ENCODE assay signal across 10 cellular contexts in the genomic region with DNA sequence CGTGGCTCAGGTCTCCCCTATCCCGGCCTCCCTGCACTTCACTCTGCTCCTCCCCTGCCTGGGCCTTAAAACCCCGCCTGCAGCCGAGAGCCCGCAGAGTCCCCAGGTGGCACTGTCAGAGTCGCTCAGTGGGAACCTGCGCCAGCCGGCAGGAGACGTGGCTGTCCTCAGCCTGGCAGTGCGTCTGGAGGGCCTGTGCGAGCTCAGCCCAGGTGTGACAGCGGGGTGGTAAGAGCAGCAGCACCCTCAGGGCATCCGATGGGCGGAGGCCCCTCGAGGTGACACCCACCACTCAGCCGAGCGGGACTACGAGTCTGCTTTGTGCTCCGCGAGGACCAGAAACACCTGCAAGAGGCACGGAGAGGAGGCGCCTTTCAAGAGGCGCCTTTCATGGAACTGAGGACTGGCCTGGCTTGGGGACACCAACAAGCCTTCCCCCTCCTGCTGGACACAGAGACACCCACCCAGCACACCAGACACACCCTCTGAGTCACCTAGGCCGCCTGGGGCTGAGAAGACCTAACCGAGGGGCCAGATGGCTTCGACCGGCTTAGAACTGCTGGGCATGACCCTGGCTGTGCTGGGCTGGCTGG. TPM values are rescaled to one million over a fixed set of nuclear protein-coding genes. Genes with fewer than 3 reads are reported as not detected.
DNase-seq lines count a peak whose midpoint lies in the region; ATAC-seq, FAIRE-seq and TF ChIP-seq lines count a peak whose summit lies in the region.
"Had no signal": no experiment of that assay in that cellular context is flagged by ENCODE, and none has a peak within 500 bp of the region (broad histone marks: within the 10 kb centered on the region; RNA-seq: fewer than 3 reads in every experiment).

A gene with protein sequence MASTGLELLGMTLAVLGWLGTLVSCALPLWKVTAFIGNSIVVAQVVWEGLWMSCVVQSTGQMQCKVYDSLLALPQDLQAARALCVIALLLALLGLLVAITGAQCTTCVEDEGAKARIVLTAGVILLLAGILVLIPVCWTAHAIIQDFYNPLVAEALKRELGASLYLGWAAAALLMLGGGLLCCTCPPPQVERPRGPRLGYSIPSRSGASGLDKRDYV (plus strand): TSS at position 96 of the 593 bp plus-strand sequence. CDS start 440 bp downstream, at position 536.

- TF ChIP-seq POLR2A in A549 (IDR thresholded peaks at IDR 0.05; ENCODE audit: low read length), result no peak
- peak in 1 of 2 donors; percentile 37 for TF ChIP-seq POLR2A in Peyer's patch (IDR thresholded peaks at IDR 0.05)
- no peak for TF ChIP-seq POLR2A in HepG2 (IDR thresholded peaks at IDR 0.05; ENCODE audit: insufficient read depth in 1 of 2, low read depth in 2 of 2, low read length in 2 of 2)

- H3K79me2 ChIP-seq in HepG2 (ENCODE audit: insufficient read depth, low read length), result no peaks in the 10 kb centered on the region

- POLR2A ChIA-PET in A549 (lab: Yijun Ruan, JAX), result interaction anchor here (3.7 kb wide), 1 partner anchor 8 kb away, joined by 31 read pairs; a partner anchor contains a TSS
- POLR2A ChIA-PET in HepG2 (lab: Yijun Ruan, JAX), result interaction anchor here (0.8 to 14.2 kb wide), 2 partner anchors 9 to 10 kb away, joined by 3 to 750 read pairs; a partner anchor contains a TSS

- FAIRE-seq in A549 (lab: Jason Lieb, UNC) (no peak), HepG2 (lab: Jason Lieb, UNC) (no peak), kidney (lab: Jason Lieb, UNC) (no peak)
- FAIRE-seq: GM18507 had no signal

- H3K27me3 ChIP-seq in HUES48 (ENCODE audit: control insufficient read depth, insufficient read depth, low read length), result 0 out of 2 replicates have a peak, but pooled peaks cover 7% of the 10 kb centered on the region
- H3K27me3 ChIP-seq in Peyer's patch, result no peaks in the 10 kb centered on the region
- peaks cover 7 to 22% of the 10 kb centered on the region in 2 experiments; a peak in 4 of 5 replicates for H3K27me3 ChIP-seq in HepG2 (ENCODE audit: control insufficient read depth in 1 of 2, insufficient read depth in 2 of 2, low read length in 2 of 2)

- H3K9me3 ChIP-seq in A549, result no peaks in the 10 kb centered on the region
- H3K9me3 ChIP-seq in HUES48 (ENCODE audit: control insufficient read depth, insufficient read depth, low read length), result no peaks in the 10 kb centered on the region
- no peaks in the 10 kb centered on the region for H3K9me3 ChIP-seq in Peyer's patch
- no peaks in the 10 kb centered on the region for H3K9me3 ChIP-seq in HepG2 (ENCODE audit: low read length)
- H3K9me3 ChIP-seq in kidney (ENCODE audit: control insufficient read depth in 1 of 2, low read length in 2 of 2), result no peaks in the 10 kb centered on the region
- H3K9me3 ChIP-seq: SJCRH30 had no signal

- TF ChIP-seq RAD21 in A549 (conservative IDR thresholded peaks at IDR 0.05 in 1 of 2, IDR thresholded peaks at IDR 0.05 in 1 of 2) (no peak), HepG2 (CRISPR knock-in tag; IDR thresholded peaks at IDR 0.05) (no peak)

- in situ Hi-C loops in HepG2 (cut with HindIII; ENCODE audit: extremely low pct_ligation_motif_present, low pct_unique_long_range_greater_than_20kb), result no loop called here

- no peaks in the 10 kb centered on the region for H4K20me1 ChIP-seq in HepG2 (ENCODE audit: insufficient read depth, low read length)

- H3K27ac ChIP-seq in A549 (peak within 1 kb of the TSS in 1 of 2 experiments; percentile 58; a peak in 3 of 6 replicates), HUES48 (ENCODE audit: low read depth, low read length) (peak within 1 kb of the TSS; percentile 44), Peyer's patch (no peak within 1 kb of the TSS), HepG2 (ENCODE audit: extremely low read length, insufficient read depth, low read length) (no peak within 1 kb of the TSS), kidney (ENCODE audit: low read depth in 2 of 2, low read length in 2 of 2) (no peak within 1 kb of the TSS)
- H3K27ac ChIP-seq: SJCRH30 had no signal

- H3K4me3 ChIP-seq in A549 (no peak within 1 kb of the TSS), HUES48 (ENCODE audit: low read depth, low read length) (peak within 1 kb of the TSS; percentile 51), Peyer's patch (no peak within 1 kb of the TSS), HepG2 (replicated peaks in 1 of 3; ENCODE audit: insufficient read depth in 1 of 3, low read depth in 2 of 3, low read length in 3 of 3) (peak within 1 kb of the TSS; percentile 16 to 40 (median 29); a peak in 3 of 6 replicates), kidney (ENCODE audit: low read length in 2 of 2) (no peak within 1 kb of the TSS)
- H3K4me3 ChIP-seq: SJCRH30 had no signal

- 73% methylated on average over 17 of the region's 27 CpGs for WGBS in A549 (ENCODE audit: missing lambda C conversion rate)
- 12% methylated on average over 11 of the region's 27 CpGs for WGBS in HepG2 (ENCODE audit: low lambda C conversion rate)

- peaks cover 17% of the 10 kb centered on the region for H3K36me3 ChIP-seq in HUES48 (ENCODE audit: control insufficient read depth, insufficient read depth, low read length)
- H3K36me3 ChIP-seq in Peyer's patch, result no peaks in the 10 kb centered on the region
- no peaks in the 10 kb centered on the region for H3K36me3 ChIP-seq in HepG2 (replicated peaks in 1 of 2; ENCODE audit: control insufficient read depth in 1 of 2, insufficient read depth in 2 of 2, low read length in 2 of 2)
- no peaks in the 10 kb centered on the region for H3K36me3 ChIP-seq in kidney (ENCODE audit: control insufficient read depth in 1 of 2, insufficient read depth in 2 of 2, low read length in 2 of 2)
- H3K36me3 ChIP-seq: SJCRH30 had no signal

- no TSS peak for BruUV-seq in HepG2 (replicated peaks; lab: Mats Ljungman, UMichigan)

- H3K4me1 ChIP-seq in A549, result peaks cover 15% of the 10 kb centered on the region
- H3K4me1 ChIP-seq in HUES48 (ENCODE audit: control insufficient read depth, insufficient read depth, low read length), result peaks cover 66% of the 10 kb centered on the region
- peaks cover 3 to 10% (median 7%) of the 10 kb centered on the region in 4 donors for H3K4me1 ChIP-seq in Peyer's patch
- peaks cover 98% of the 10 kb centered on the region for H3K4me1 ChIP-seq in HepG2 (ENCODE audit: insufficient read depth, low read length)
- H3K4me1 ChIP-seq in kidney (ENCODE audit: control insufficient read depth in 1 of 2, insufficient read depth in 1 of 2, low read depth in 1 of 2, low read length in 2 of 2), result peaks cover 0 to under 1% of the 10 kb centered on the region in 2 donors

- intact Hi-C loops in HepG2 (cut with micrococcal nuclease; ENCODE audit: unreplicated experiment) (no loop called here), kidney (cut with DNase I) (no loop called here)

- H3K4me2 ChIP-seq in A549, result peak within 1 kb of the TSS; percentile 36; the same call in 2 of the 3 replicates
- H3K4me2 ChIP-seq in HepG2 (ENCODE audit: low read depth, low read length), result peak within 1 kb of the TSS; percentile 55

- DNase-seq in A549 (ENCODE audit: low read depth in 1 of 2, low spot score in 1 of 2) (no peak), Peyer's patch (peak in 2 of 3 donors; percentile 62 to 69), HepG2 (ENCODE audit: low spot score) (no peak), kidney (no peak), OCI-M1 (lab: John Stamatoyannopoulos, UW) (no peak), cerebellar cortex (ENCODE audit: low spot score) (no peak)
- DNase-seq in stimulated activated CD4-positive, alpha-beta T cell treated with anti-CD3 and anti-CD28 coated beads, Interleukin-2, amount 100 ng/mL, for 24 hours, result no peak
- DNase-seq: SJCRH30 had no signal

- TF ChIP-seq CTCF in A549 (IDR thresholded peaks at IDR 0.05) (no peak), Peyer's patch (IDR thresholded peaks at IDR 0.05) (peak in 1 of 6 experiments; percentile 4), HepG2 (CRISPR knock-in tag; IDR thresholded peaks at IDR 0.05) (no peak), kidney (IDR thresholded peaks at IDR 0.05; ENCODE audit: borderline replicate concordance, extremely low read depth, insufficient read depth) (no peak)

- no peak within 1 kb of the TSS for H2AFZ ChIP-seq in HepG2 (ENCODE audit: low read length)

- CTCF ChIA-PET in A549 (lab: Yijun Ruan, JAX) (interaction anchor here (13.6 to 14.8 kb wide), 2 partner anchors 8 to 17 kb away, joined by 112 to 214 read pairs; a partner anchor contains a TSS), HepG2 (lab: Yijun Ruan, JAX; ENCODE audit: low intra/inter-chr PET ratio, low total read pairs) (no interaction called here)

- no peak within 1 kb of the TSS for H3K9ac ChIP-seq in HUES48 (ENCODE audit: low read depth, low read length)
- H3K9ac ChIP-seq in HepG2 (ENCODE audit: insufficient read depth, low read depth, low read length), result no peak within 1 kb of the TSS
- no peak within 1 kb of the TSS for H3K9ac ChIP-seq in kidney (ENCODE audit: low read length in 2 of 2)

- TF ChIP-seq EP300 in A549 (IDR thresholded peaks at IDR 0.05), result no peak
- TF ChIP-seq EP300 in HepG2 (IDR thresholded peaks at IDR 0.05; ENCODE audit: low read depth in 2 of 2, low read length in 2 of 2), result no peak
- TF ChIP-seq EP300 in HepG2 (CRISPR knock-in tag; IDR thresholded peaks at IDR 0.05; ENCODE audit: borderline replicate concordance), result no peak

- ATAC-seq in A549, result peak; percentile 22 to 51; a peak in 5 of 6 replicates
- peak; percentile 52 for ATAC-seq in HepG2

RNA-seq across cellular contexts. Expression of the gene that starts here (rescaled TPM):
- 0.03 and 0.12 TPM in 2 replicates for polyA plus RNA-seq in A549 (2011; rRNA removed)
- polyA plus RNA-seq in A549 (2012; cell fraction: cytosol; rRNA removed), result 0.12 and 0.22 TPM in 2 replicates
- polyA plus RNA-seq in A549 (2012; cell fraction: nucleus; rRNA removed), result 1.1 and 1.8 TPM in 2 replicates
- 0.06 to 0.16 TPM (median 0.12 TPM) in 3 replicates for polyA plus RNA-seq in A549 (2017; fragmentation: RNase III; extraction: RNeasy Plus Mini Kit Qiagen cat#74134 plus additional on column Dnase treatment)
- polyA minus RNA-seq in A549 (2011; rRNA and poly(A)+ RNA removed), result 0.15 and 0.17 TPM in 2 replicates
- total RNA-seq in Peyer's patch, result 1 to 10 TPM in 3 of 4 donors, under 1 TPM in 1; 0.76 to 2.5 (median 1.2) TPM
- total RNA-seq in HepG2 (2016; rRNA removed; fragmentation: Illumina TruSeq; extraction: Trizol), result 0.08 and 0.15 TPM in 2 replicates
- not detected in 2 replicates for total RNA-seq in HepG2 (2016; cell fraction: cytosol; rRNA removed; fragmentation: Illumina TruSeq; extraction: Trizol; ENCODE audit: low read depth)
- 0.09 and 0.11 TPM in 2 replicates for total RNA-seq in HepG2 (2016; cell fraction: insoluble cytoplasmic fraction; rRNA removed; fragmentation: Illumina TruSeq; extraction: Trizol)
- total RNA-seq in HepG2 (2016; cell fraction: membrane; rRNA removed; fragmentation: Illumina TruSeq; extraction: Trizol), result 0.09 and 0.14 TPM in 2 replicates
- not detected in 2 replicates for total RNA-seq in HepG2 (2016; cell fraction: nucleus; rRNA removed; fragmentation: Illumina TruSeq; extraction: Trizol)
- polyA plus RNA-seq in HepG2 (2011; rRNA removed), result 0.26 and 0.48 TPM in 2 replicates
- polyA plus RNA-seq in HepG2 (2011; cell fraction: cytosol; rRNA removed), result 0.26 and 0.52 TPM in 2 replicates
- polyA plus RNA-seq in HepG2 (2011; cell fraction: nucleus; rRNA removed), result 2.1 and 2.4 TPM in 2 replicates
- polyA plus RNA-seq in HepG2 (2012), result 0.32 and 0.53 TPM in 2 replicates
- polyA plus RNA-seq in HepG2 (2016; cell fraction: cytosol; fragmentation: Illumina TruSeq; extraction: Trizol; ENCODE audit: low read depth), result 0.08 and 0.20 TPM in 2 replicates
- 0.15 and 0.17 TPM in 2 replicates for polyA plus RNA-seq in HepG2 (2016; cell fraction: insoluble cytoplasmic fraction; fragmentation: Illumina TruSeq; extraction: Trizol; ENCODE audit: low read depth)
- 0.15 TPM in 1 of 2 replicates, not detected in the other for polyA plus RNA-seq in HepG2 (2016; cell fraction: membrane; fragmentation: Illumina TruSeq; extraction: Trizol; ENCODE audit: low read depth)
- 1.1 and 1.3 TPM in 2 replicates for polyA plus RNA-seq in HepG2 (2016; cell fraction: nucleus; fragmentation: Illumina TruSeq; extraction: Trizol; ENCODE audit: insufficient read depth, low read depth)
- polyA minus RNA-seq in HepG2 (2011; rRNA and poly(A)+ RNA removed; ENCODE audit: low replicate concordance), result 0.26 and 1.1 TPM in 2 replicates
- 0.44 and 0.79 TPM in 2 replicates for polyA minus RNA-seq in HepG2 (2011; cell fraction: cytosol; rRNA and poly(A)+ RNA removed)
- 0.77 and 0.99 TPM in 2 replicates for polyA minus RNA-seq in HepG2 (2011; cell fraction: nucleus; rRNA and poly(A)+ RNA removed)
- 0.60 TPM for total RNA-seq in kidney
- polyA plus RNA-seq in kidney (ENCODE audit: insufficient read depth, low read depth, low replicate concordance), result not detected
- total RNA-seq: SJCRH30 had no signal

Comparison
In these comparisons a context has a peak if more than half of its experiments do, and no peak if none do; other contexts are left out.
1. DNase-seq: peak in Peyer's patch (2 of 3); none in A549 (0 of 2), HepG2 (single experiment), kidney (single experiment), stimulated activated CD4-positive, alpha-beta T cell treated with anti-CD3 and anti-CD28 coated beads, Interleukin-2, amount 100 ng/mL, for 24 hours (0 of 2), OCI-M1 (single experiment) and cerebellar cortex (single experiment).
2. H3K4me3 ChIP-seq: peak in HUES48 (single experiment) and HepG2 (3 of 3); none in A549 (single experiment), Peyer's patch (0 of 4) and kidney (0 of 2).